Comparison of ENCODE assay signal across 12 cellular contexts in genomic region chr1:245234217-245235120, GRCh38.
DNase-seq lines count a peak whose midpoint lies in the region; ATAC-seq lines count a peak whose summit lies in the region.
"Had no signal": no experiment of that assay in that cellular context is flagged by ENCODE, and none has a peak within 500 bp of the region (broad histone marks: within the 10 kb centered on the region; RNA-seq: fewer than 3 reads in every experiment).

No MANE protein-coding gene starts in this region.

- no peak for ATAC-seq in HG02759 (IDR thresholded peaks at IDR 0.05; ENCODE audit: unreplicated experiment)
- ATAC-seq: activated CD4-positive, CD25-positive, alpha-beta regulatory T cell treated with anti-CD3 and anti-CD28 coated beads, Interleukin-2, amount 50 U/mL, for 24 hours; effector memory CD8-positive, alpha-beta T cell had no signal

- H3K9ac ChIP-seq in HUES6 (ENCODE audit: low read length), result no peak overlapping the region
- H3K9ac ChIP-seq in NT2/D1 (ENCODE audit: insufficient read length, low read depth), result no peak overlapping the region

- H3K27me3 ChIP-seq in HUES6 (ENCODE audit: control insufficient read depth, insufficient read depth, low read length) (no peaks in the 10 kb centered on the region), NT2/D1 (ENCODE audit: insufficient read depth, insufficient read length) (peaks cover 37% of the 10 kb centered on the region)

- peak; percentile 79 for DNase-seq in NT2/D1 (ENCODE audit: low read depth, low spot score)
- DNase-seq in hypothalamus (lab: John Stamatoyannopoulos, UW), result peak in 34 of 51 donors; percentile 5 to 76 (median 38)
- DNase-seq in putamen (ENCODE audit: low spot score), result peak; percentile 32
- no peak for DNase-seq in SIG-M5 treated with dmso at 0.1 percent for 504 hours (lab: John Stamatoyannopoulos, UW; ENCODE audit: unreplicated experiment)
- DNase-seq in effector CD8-positive, alpha-beta T cell (lab: John Stamatoyannopoulos, UW), result no peak
- DNase-seq in GM19238 (ENCODE audit: insufficient read length, low spot score), result no peak
- DNase-seq: DMS53; effector memory CD8-positive, alpha-beta T cell had no signal

- H3K36me3 ChIP-seq in HUES6 (ENCODE audit: control insufficient read depth, insufficient read depth, low read length), result no peaks in the 10 kb centered on the region
- H3K36me3 ChIP-seq in NT2/D1 (ENCODE audit: insufficient read depth, insufficient read length, low read length), result no peaks in the 10 kb centered on the region
- H3K36me3 ChIP-seq: prostate gland had no signal

- H3K27ac ChIP-seq in HUES6 (ENCODE audit: low read depth, low read length), result no peak overlapping the region
- H3K27ac ChIP-seq: prostate gland had no signal

- H3K9me3 ChIP-seq in HUES6 (ENCODE audit: control insufficient read depth, insufficient read depth, low read depth, low read length) (no peaks in the 10 kb centered on the region), NT2/D1 (ENCODE audit: insufficient read depth, low read length) (no peaks in the 10 kb centered on the region)
- H3K9me3 ChIP-seq: prostate gland had no signal

- H3K4me3 ChIP-seq in HUES6 (ENCODE audit: low read depth, low read length), result peak overlapping the region; percentile 2; the same call in 1 of the 2 replicates
- H3K4me3 ChIP-seq in NT2/D1 (ENCODE audit: insufficient read length, low read depth), result no peak overlapping the region
- H3K4me3 ChIP-seq: prostate gland had no signal

- H3K4me1 ChIP-seq in HUES6 (ENCODE audit: control insufficient read depth, insufficient read depth, low read length) (peaks cover 18% of the 10 kb centered on the region), NT2/D1 (ENCODE audit: insufficient read depth, insufficient read length) (peaks cover 4% of the 10 kb centered on the region)
- H3K4me1 ChIP-seq: prostate gland had no signal

Comparison
In these comparisons a context has a peak if more than half of its experiments do, and no peak if none do; other contexts are left out.
1. DNase-seq: peak in NT2/D1 (single experiment), hypothalamus (34 of 51) and putamen (single experiment); none in SIG-M5 treated with dmso at 0.1 percent for 504 hours (single experiment), effector CD8-positive, alpha-beta T cell (single experiment) and GM19238 (single experiment).